1 cellular context compared by ENCODE assay signal in the genomic region with DNA sequence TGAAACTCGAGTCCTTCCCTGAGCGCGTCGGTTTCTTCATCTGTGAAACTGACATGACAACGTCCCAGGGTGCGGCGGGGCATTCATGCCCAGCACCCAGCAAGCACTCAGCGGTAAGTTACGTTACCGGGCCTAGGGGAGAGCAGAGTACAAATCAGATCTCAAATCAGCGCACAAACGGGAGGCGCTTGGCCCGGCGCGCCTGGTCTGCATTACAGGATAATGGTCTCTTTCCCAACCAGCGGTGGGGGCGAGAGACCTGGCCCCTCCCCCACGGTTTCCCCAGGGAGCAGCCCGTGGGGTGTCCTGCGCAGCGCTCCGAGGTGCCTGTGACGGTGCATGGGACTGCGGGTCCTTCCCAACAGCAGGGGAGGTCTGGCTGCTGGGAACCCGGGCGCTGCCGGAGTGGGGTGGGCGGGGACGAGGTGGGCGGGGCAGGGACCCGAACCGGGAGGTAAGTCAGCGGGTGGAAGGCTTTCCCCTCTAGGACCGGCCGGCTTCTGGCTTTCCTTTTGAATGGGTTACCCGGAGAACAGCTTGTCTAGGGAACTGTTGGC.
TF ChIP-seq lines count a peak whose summit lies in the region.

No MANE protein-coding gene starts in this region.

TF ChIP-seq in GM23338, 12 proteins besides CTCF, POLR2A, EP300 and RAD21 (continued from another document):
- TF ChIP-seq ZNF462 (CRISPR knock-in tag; IDR thresholded peaks at IDR 0.05): no peak
- no peak for TF ChIP-seq CREB1 (CRISPR knock-in tag; IDR thresholded peaks at IDR 0.05; ENCODE audit: low read depth)
